In genomic region chrX:139113682-139114081, GRCh38 we compare ENCODE assay signal across 21 cellular contexts.
A peak's percentile ranks its signal among the peaks of the same experiment; 100 is the strongest.
DNase-seq lines count a peak whose midpoint lies in the region; ATAC-seq and TF ChIP-seq lines count a peak whose summit lies in the region.
"Had no signal": no experiment of that assay in that cellular context is flagged by ENCODE, and none has a peak within 500 bp of the region (broad histone marks: within the 10 kb centered on the region; RNA-seq: fewer than 3 reads in every experiment).

No MANE protein-coding gene starts in this region.

- TF ChIP-seq CTCF in PC-3 (conservative IDR thresholded peaks at IDR 0.05; ENCODE audit: low read depth, low read length) (no peak), gastroesophageal sphincter (IDR thresholded peaks at IDR 0.05) (no peak), WERI-Rb-1 (IDR thresholded peaks at IDR 0.05; ENCODE audit: low read depth, low read length) (no peak)

- H3K9me2 ChIP-seq in PC-3 (replicated peaks; ENCODE audit: low read length) = no peaks in the 10 kb centered on the region

- peak overlapping the region; percentile 84 for H3K27ac ChIP-seq in PC-3 (ENCODE audit: low read length)
- no peak overlapping the region for H3K27ac ChIP-seq in gastroesophageal sphincter
- no peak overlapping the region for H3K27ac ChIP-seq in WERI-Rb-1

- POLR2A ChIA-PET in PC-3 (lab: Charles Lee; ENCODE audit: unreplicated experiment) = no interaction called here

- no peak for TF ChIP-seq EP300 in gastroesophageal sphincter (IDR thresholded peaks at IDR 0.05)

- H3K4me1 ChIP-seq in PC-3 (ENCODE audit: insufficient read depth, low read length) = peaks cover 25% of the 10 kb centered on the region
- H3K4me1 ChIP-seq in gastroesophageal sphincter = peaks cover 0 to 5% (median 0%) of the 10 kb centered on the region in 3 donors

- WGBS in gastroesophageal sphincter (ENCODE audit: low coverage in 1 of 2), 2 donors = 48 to 62% methylated on average over 5 of the region's 5 CpGs

- H2AFZ ChIP-seq in PC-3 (ENCODE audit: low read length) = peak overlapping the region; percentile 55

- no TSS peak for BruUV-seq in PC-3 (replicated peaks; lab: Mats Ljungman, UMichigan)

- peak overlapping the region; percentile 32; the same call in 1 of the 2 replicates for H3K9ac ChIP-seq in PC-3 (ENCODE audit: low read length)

- H3K27me3 ChIP-seq in PC-3 (ENCODE audit: low read length) (no peaks in the 10 kb centered on the region), gastroesophageal sphincter (no peaks in the 10 kb centered on the region), WERI-Rb-1 (ENCODE audit: insufficient read depth, low read depth, severe bottlenecking) (peaks cover 21% of the 10 kb centered on the region)

- H3K4me3 ChIP-seq in PC-3 (ENCODE audit: low read length) = no peak overlapping the region
- H3K4me3 ChIP-seq in gastroesophageal sphincter = no peak overlapping the region
- no peak overlapping the region for H3K4me3 ChIP-seq in WERI-Rb-1 (ENCODE audit: low read depth, low read length)
- H3K4me3 ChIP-seq: heart right ventricle had no signal

- peak; percentile 39 for DNase-seq in DMS 273 (lab: John Stamatoyannopoulos, UW; ENCODE audit: unreplicated experiment)
- DNase-seq in DMS 273 treated with DMSO at 0.1 percent for 48 hours (lab: John Stamatoyannopoulos, UW) = no peak
- peak; percentile 50 for DNase-seq in KBM-7
- peak; percentile 70 for DNase-seq in PC-3
- DNase-seq in WERI-Rb-1 = no peak
- DNase-seq in germinal center (ENCODE audit: low spot score) = no peak
- no peak for DNase-seq in activated gamma-delta T cell treated with Interleukin-2 at 50 U/mL for 16 hours
- DNase-seq: 8988T; activated CD4-positive, alpha-beta T cell treated with anti-CD3 and anti-CD28 coated beads for 36 hours; activated CD8-positive, alpha-beta memory T cell treated with anti-CD3 and anti-CD28 coated beads, Interleukin-2, amount 50 U/mL, for 4 hours; activated naive CD4-positive, alpha-beta T cell treated with Interleukin-2 at 50 U/mL for 16 hours; cortex of kidney; heart right ventricle; kidney; NCI-H1436 treated with DMSO at 0.1 percent for 48 hours; NCI-H524 treated with DMSO at 0.1 percent for 48 hours; nucleus accumbens; Right ventricle myocardium superior; stimulated activated CD4-positive, alpha-beta T cell treated with anti-CD3 and anti-CD28 coated beads, Interleukin-2, amount 100 ng/mL, for 24 hours had no signal

- H3K9me3 ChIP-seq in PC-3 (ENCODE audit: low read length) (no peaks in the 10 kb centered on the region), gastroesophageal sphincter (no peaks in the 10 kb centered on the region), WERI-Rb-1 (ENCODE audit: severe bottlenecking) (no peaks in the 10 kb centered on the region)
- H3K9me3 ChIP-seq: heart right ventricle had no signal

- H3K4me2 ChIP-seq in PC-3 (ENCODE audit: low read length) = peak overlapping the region; percentile 57

- no peaks in the 10 kb centered on the region for H3K79me2 ChIP-seq in PC-3 (ENCODE audit: low read length)

- no peaks in the 10 kb centered on the region for H4K20me1 ChIP-seq in PC-3 (ENCODE audit: low read length)

- TF ChIP-seq POLR2A in gastroesophageal sphincter (IDR thresholded peaks at IDR 0.05) = no peak

- no peaks in the 10 kb centered on the region for H3F3A ChIP-seq in PC-3 (ENCODE audit: low read length, unreplicated experiment)

- intact Hi-C loops in PC-3 (cut with micrococcal nuclease) = loop anchor here (2.0 kb wide), 1 partner anchor 61 kb away; no protein-coding TSS in a partner anchor

- CTCF ChIA-PET in PC-3 (lab: Charles Lee) = no interaction called here

- H3K36me3 ChIP-seq in PC-3 (ENCODE audit: low read depth, low read length) (no peaks in the 10 kb centered on the region), gastroesophageal sphincter (no peaks in the 10 kb centered on the region), WERI-Rb-1 (no peaks in the 10 kb centered on the region)
- H3K36me3 ChIP-seq: heart right ventricle had no signal

- peak; percentile 46 for ATAC-seq in PC-3
- ATAC-seq in gastroesophageal sphincter = peak; percentile 31
- ATAC-seq: activated CD4-positive, alpha-beta T cell treated with anti-CD3 and anti-CD28 coated beads for 36 hours; heart right ventricle; sciatic nerve had no signal

- in situ Hi-C loops in KBM-7 (cut with MboI; ENCODE audit: low pct_unique_long_range_greater_than_20kb, low sequenced_read_pairs) = no loop called here

Comparison
In these comparisons a context has a peak if more than half of its experiments do, and no peak if none do; other contexts are left out.
1. DNase-seq: peak in DMS 273 (single experiment), KBM-7 (single experiment) and PC-3 (single experiment); none in DMS 273 treated with DMSO at 0.1 percent for 48 hours (single experiment), WERI-Rb-1 (single experiment), germinal center (single experiment) and activated gamma-delta T cell treated with Interleukin-2 at 50 U/mL for 16 hours (single experiment).